ENCODE assay signal across 24 cellular contexts in genomic region chr4:125325733-125326132, GRCh38. TPM values are rescaled to one million over a fixed set of nuclear protein-coding genes. Genes with fewer than 3 reads are reported as not detected.
"Had no signal": no experiment of that assay in that cellular context is flagged by ENCODE, and none has a peak within 500 bp of the region (broad histone marks: within the 10 kb centered on the region; RNA-seq: fewer than 3 reads in every experiment).

No MANE protein-coding gene starts in this region.

- ATAC-seq: activated T-helper 17 cell treated with anti-CD3 and anti-CD28 coated beads, Interleukin-2, amount 50 U/mL, for 72 hours; body of pancreas had no signal

- H3K4me3 Mint-ChIP-seq: activated B cell treated with CpG ODN at 0.5 μM for 24 hours; activated CD4-positive, alpha-beta memory T cell treated with anti-CD3 and anti-CD28 coated beads for 36 hours; activated CD4-positive, alpha-beta T cell treated with anti-CD3 and anti-CD28 coated beads, Interleukin-2, amount 10 ng/mL, durations not matched to agents 7 days and 5 days; activated naive CD4-positive, alpha-beta T cell treated with anti-CD3 and anti-CD28 coated beads, Interleukin-2, amount 10 ng/mL, durations not matched to agents 7 days and 5 days; activated naive CD8-positive, alpha-beta T cell treated with anti-CD3 and anti-CD28 coated beads, Interleukin-2, amount 10 ng/mL, durations not matched to agents 7 days and 5 days; activated T-helper 17 cell treated with anti-CD3 and anti-CD28 coated beads, Interleukin-2, amount 50 U/mL, for 72 hours; central memory CD8-positive, alpha-beta T cell; IgD-negative memory B cell; T-helper 1 cell treated with Interleukin-12 subunit alpha and Interleukin-12 subunit beta and Interleukin-4 antibody, amounts not matched to agents 30 μg/mL and 1 μg/mL, for 36 hours had no signal

- H3K27me3 ChIP-seq: ascending aorta, body of pancreas, SJSA1 had no signal

- H3K36me3 ChIP-seq: ascending aorta had no signal

- H3K27ac ChIP-seq: ascending aorta, body of pancreas, SJSA1 had no signal

- DNase-seq: activated B cell treated with CpG ODN at 0.5 μM for 24 hours; activated CD4-positive, alpha-beta memory T cell treated with anti-CD3 and anti-CD28 coated beads for 36 hours; activated CD4-positive, alpha-beta T cell treated with anti-CD3 and anti-CD28 coated beads, Interleukin-2, amount 10 ng/mL, durations not matched to agents 7 days and 5 days; activated gamma-delta T cell; activated naive CD4-positive, alpha-beta T cell treated with anti-CD3 and anti-CD28 coated beads, Interleukin-2, amount 10 ng/mL, durations not matched to agents 7 days and 5 days; activated naive CD8-positive, alpha-beta T cell treated with anti-CD3 and anti-CD28 coated beads, Interleukin-2, amount 10 ng/mL, durations not matched to agents 7 days and 5 days; activated T-cell treated with anti-CD3 and anti-CD28 coated beads for 4 hours; activated T-cell treated with anti-CD3 and anti-CD28 coated beads, Interleukin-2, amount 50 U/mL, for 48 hours; body of pancreas; KG1; NCI-H1092; NCI-H1417; NCI-H2029; NCI-H2107; NCI-H2171 treated with DMSO at 0.1 percent for 48 hours; NCI-H524; SHP77 had no signal

- H3K27ac Mint-ChIP-seq: activated B cell treated with CpG ODN at 0.5 μM for 24 hours; activated CD4-positive, alpha-beta memory T cell treated with anti-CD3 and anti-CD28 coated beads for 36 hours; activated CD4-positive, alpha-beta T cell treated with anti-CD3 and anti-CD28 coated beads, Interleukin-2, amount 10 ng/mL, durations not matched to agents 7 days and 5 days; activated naive CD4-positive, alpha-beta T cell treated with anti-CD3 and anti-CD28 coated beads, Interleukin-2, amount 10 ng/mL, durations not matched to agents 7 days and 5 days; activated naive CD8-positive, alpha-beta T cell treated with anti-CD3 and anti-CD28 coated beads, Interleukin-2, amount 10 ng/mL, durations not matched to agents 7 days and 5 days; activated T-helper 17 cell treated with anti-CD3 and anti-CD28 coated beads, Interleukin-2, amount 50 U/mL, for 72 hours; IgD-negative memory B cell; T-helper 1 cell treated with Interleukin-12 subunit alpha and Interleukin-12 subunit beta and Interleukin-4 antibody, amounts not matched to agents 30 μg/mL and 1 μg/mL, for 36 hours had no signal

- FAIRE-seq: RCC 7860 had no signal

- H3K9me3 Mint-ChIP-seq: activated B cell treated with CpG ODN at 0.5 μM for 24 hours; activated CD4-positive, alpha-beta memory T cell treated with anti-CD3 and anti-CD28 coated beads for 36 hours; activated CD4-positive, alpha-beta T cell treated with anti-CD3 and anti-CD28 coated beads, Interleukin-2, amount 10 ng/mL, durations not matched to agents 7 days and 5 days; activated naive CD4-positive, alpha-beta T cell treated with anti-CD3 and anti-CD28 coated beads, Interleukin-2, amount 10 ng/mL, durations not matched to agents 7 days and 5 days; activated naive CD8-positive, alpha-beta T cell treated with anti-CD3 and anti-CD28 coated beads, Interleukin-2, amount 10 ng/mL, durations not matched to agents 7 days and 5 days; activated T-helper 17 cell treated with anti-CD3 and anti-CD28 coated beads, Interleukin-2, amount 50 U/mL, for 72 hours; central memory CD8-positive, alpha-beta T cell; T-helper 1 cell treated with Interleukin-12 subunit alpha and Interleukin-12 subunit beta and Interleukin-4 antibody, amounts not matched to agents 30 μg/mL and 1 μg/mL, for 36 hours had no signal

- H3K36me3 Mint-ChIP-seq: activated CD4-positive, alpha-beta memory T cell treated with anti-CD3 and anti-CD28 coated beads for 36 hours; activated naive CD4-positive, alpha-beta T cell treated with anti-CD3 and anti-CD28 coated beads, Interleukin-2, amount 10 ng/mL, durations not matched to agents 7 days and 5 days; activated naive CD8-positive, alpha-beta T cell treated with anti-CD3 and anti-CD28 coated beads, Interleukin-2, amount 10 ng/mL, durations not matched to agents 7 days and 5 days; IgD-negative memory B cell had no signal

- H3K4me3 ChIP-seq: ascending aorta, body of pancreas, SJSA1 had no signal

- H3K9me3 ChIP-seq: ascending aorta, body of pancreas, SJSA1 had no signal

- H3K4me1 Mint-ChIP-seq: activated B cell treated with CpG ODN at 0.5 μM for 24 hours; activated CD4-positive, alpha-beta T cell treated with anti-CD3 and anti-CD28 coated beads, Interleukin-2, amount 10 ng/mL, durations not matched to agents 7 days and 5 days; activated naive CD4-positive, alpha-beta T cell treated with anti-CD3 and anti-CD28 coated beads, Interleukin-2, amount 10 ng/mL, durations not matched to agents 7 days and 5 days; activated naive CD8-positive, alpha-beta T cell treated with anti-CD3 and anti-CD28 coated beads, Interleukin-2, amount 10 ng/mL, durations not matched to agents 7 days and 5 days; activated T-helper 17 cell treated with anti-CD3 and anti-CD28 coated beads, Interleukin-2, amount 50 U/mL, for 72 hours; central memory CD8-positive, alpha-beta T cell; IgD-negative memory B cell had no signal

- H3K27me3 Mint-ChIP-seq: activated B cell treated with CpG ODN at 0.5 μM for 24 hours; activated CD4-positive, alpha-beta memory T cell treated with anti-CD3 and anti-CD28 coated beads for 36 hours; activated CD4-positive, alpha-beta T cell treated with anti-CD3 and anti-CD28 coated beads, Interleukin-2, amount 10 ng/mL, durations not matched to agents 7 days and 5 days; activated naive CD4-positive, alpha-beta T cell treated with anti-CD3 and anti-CD28 coated beads, Interleukin-2, amount 10 ng/mL, durations not matched to agents 7 days and 5 days; activated naive CD8-positive, alpha-beta T cell treated with anti-CD3 and anti-CD28 coated beads, Interleukin-2, amount 10 ng/mL, durations not matched to agents 7 days and 5 days; activated T-helper 17 cell treated with anti-CD3 and anti-CD28 coated beads, Interleukin-2, amount 50 U/mL, for 72 hours; central memory CD8-positive, alpha-beta T cell; IgD-negative memory B cell had no signal

RNA-seq across cellular contexts. Expression of gene FAT4, which starts 11.0 kb away (rescaled TPM):
- total RNA-seq: activated B cell treated with CpG ODN at 0.5 μM for 24 hours; activated CD4-positive, alpha-beta memory T cell treated with anti-CD3 and anti-CD28 coated beads for 36 hours; activated CD4-positive, alpha-beta T cell treated with anti-CD3 and anti-CD28 coated beads, Interleukin-2, amount 10 ng/mL, durations not matched to agents 7 days and 5 days; activated T-helper 17 cell treated with anti-CD3 and anti-CD28 coated beads, Interleukin-2, amount 50 U/mL, for 72 hours had no signal
- polyA plus RNA-seq: IgD-negative memory B cell had no signal
